Comparison of ENCODE assay signal across 15 cellular contexts in the genomic region with DNA sequence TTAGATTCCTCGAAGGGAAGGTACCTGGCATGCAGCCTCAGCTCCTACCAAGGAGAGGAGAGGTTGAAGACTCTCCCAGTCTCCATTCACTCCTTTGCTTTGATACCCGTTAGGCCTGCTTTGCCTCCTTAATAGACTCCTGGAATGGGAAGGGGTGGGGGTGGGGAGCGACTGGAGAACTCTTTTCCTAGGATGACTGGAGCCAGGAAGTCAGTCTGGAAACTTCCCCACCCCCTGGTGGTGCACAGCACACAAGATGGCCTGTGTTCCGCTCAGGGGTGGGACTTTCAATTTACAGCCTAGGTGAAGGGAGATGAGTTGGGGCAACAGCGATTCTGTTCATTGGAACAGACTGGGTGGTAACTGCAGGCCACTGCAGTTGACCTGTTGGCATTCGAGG. TPM values are rescaled to one million over a fixed set of nuclear protein-coding genes. Genes with fewer than 3 reads are reported as not detected.
A peak's percentile ranks its signal among the peaks of the same experiment; 100 is the strongest.
DNase-seq lines count a peak whose midpoint lies in the region; ATAC-seq and TF ChIP-seq lines count a peak whose summit lies in the region.
"Had no signal": no experiment of that assay in that cellular context is flagged by ENCODE, and none has a peak within 500 bp of the region (broad histone marks: within the 10 kb centered on the region; RNA-seq: fewer than 3 reads in every experiment).

No MANE protein-coding gene starts in this region.

- TF ChIP-seq CTCF in BJ (IDR thresholded peaks at IDR 0.05; ENCODE audit: insufficient read depth, low read depth, low read length) (peak; percentile 19), WTC11 (IDR thresholded peaks at IDR 0.05) (peak; percentile 41)

- POLR2A ChIA-PET in BJ (lab: Charles Lee), result no interaction called here
- POLR2A ChIA-PET in WTC11 (lab: Charles Lee), result no interaction called here

- H3K4me3 ChIP-seq in BJ (ENCODE audit: low read depth, low read length) (no peak overlapping the region), HAP-1 (no peak overlapping the region)
- H3K4me3 ChIP-seq: upper lobe of left lung had no signal

- H3K4me1 Mint-ChIP-seq in WTC11, result peaks cover 10% of the 10 kb centered on the region
- H3K4me1 Mint-ChIP-seq: activated CD4-positive, alpha-beta T cell treated with anti-CD3 and anti-CD28 coated beads, Interleukin-2, amount 10 ng/mL, durations not matched to agents 7 days and 5 days had no signal

- H3K4me1 ChIP-seq in HAP-1, result no peaks in the 10 kb centered on the region
- H3K4me1 ChIP-seq: parathyroid adenoma had no signal

- H3K4me3 Mint-ChIP-seq in WTC11, result no peak overlapping the region
- H3K4me3 Mint-ChIP-seq: activated CD4-positive, alpha-beta T cell treated with anti-CD3 and anti-CD28 coated beads, Interleukin-2, amount 10 ng/mL, durations not matched to agents 7 days and 5 days had no signal

- H3K36me3 Mint-ChIP-seq in WTC11, result peaks cover 8% of the 10 kb centered on the region
- H3K36me3 Mint-ChIP-seq: activated naive CD4-positive, alpha-beta T cell treated with anti-CD3 and anti-CD28 coated beads, Interleukin-2, amount 50 U/mL, for 72 hours had no signal

- no peak for DNase-seq in BJ (ENCODE audit: low read depth)
- peak; percentile 47 to 75 for DNase-seq in HAP-1 (ENCODE audit: low spot score in 2 of 2)
- peak; percentile 80 for DNase-seq in WTC11 (ENCODE audit: low spot score)
- peak; percentile 49 for DNase-seq in left kidney (ENCODE audit: low read depth, low spot score)
- no peak for DNase-seq in COLO668 (lab: John Stamatoyannopoulos, UW; ENCODE audit: unreplicated experiment)
- DNase-seq in NCI-H748 (lab: John Stamatoyannopoulos, UW; ENCODE audit: unreplicated experiment), result no peak
- DNase-seq: activated CD4-positive, alpha-beta T cell treated with anti-CD3 and anti-CD28 coated beads, Interleukin-2, amount 10 ng/mL, durations not matched to agents 7 days and 5 days; left cardiac atrium; NCI-H1105; upper lobe of left lung had no signal

- H3K27me3 ChIP-seq in BJ (ENCODE audit: control insufficient read depth, insufficient read depth, low read length), result no peaks in the 10 kb centered on the region
- no peaks in the 10 kb centered on the region for H3K27me3 ChIP-seq in HAP-1 (ENCODE audit: low read depth)
- H3K27me3 ChIP-seq: upper lobe of left lung had no signal

- no peaks in the 10 kb centered on the region for H3K9me3 Mint-ChIP-seq in WTC11
- H3K9me3 Mint-ChIP-seq: activated CD4-positive, alpha-beta T cell treated with anti-CD3 and anti-CD28 coated beads, Interleukin-2, amount 10 ng/mL, durations not matched to agents 7 days and 5 days; activated naive CD4-positive, alpha-beta T cell treated with anti-CD3 and anti-CD28 coated beads, Interleukin-2, amount 50 U/mL, for 72 hours had no signal

- ATAC-seq in WTC11 (peak; percentile 87), GM21723 (IDR thresholded peaks at IDR 0.05; ENCODE audit: unreplicated experiment) (no peak), HG03196 (IDR thresholded peaks at IDR 0.05; ENCODE audit: unreplicated experiment) (no peak)
- ATAC-seq: activated naive CD4-positive, alpha-beta T cell treated with anti-CD3 and anti-CD28 coated beads, Interleukin-2, amount 50 U/mL, for 72 hours; esophagus mucosa; left cardiac atrium had no signal

- no peaks in the 10 kb centered on the region for H3K9me3 ChIP-seq in HAP-1
- H3K9me3 ChIP-seq: upper lobe of left lung had no signal

- in situ Hi-C loops in HAP-1 (cut with MboI; ENCODE audit: low sequenced_read_pairs), result no loop called here

- no peaks in the 10 kb centered on the region for H3K27me3 Mint-ChIP-seq in WTC11 (ENCODE audit: low read depth)
- H3K27me3 Mint-ChIP-seq: activated CD4-positive, alpha-beta T cell treated with anti-CD3 and anti-CD28 coated beads, Interleukin-2, amount 10 ng/mL, durations not matched to agents 7 days and 5 days had no signal

- H3K36me3 ChIP-seq in BJ (ENCODE audit: control insufficient read depth, insufficient read depth, low read length) (peaks cover 8% of the 10 kb centered on the region), HAP-1 (replicated peaks) (peaks cover 20% of the 10 kb centered on the region)

- peak overlapping the region; percentile 87 for H3K27ac Mint-ChIP-seq in WTC11
- H3K27ac Mint-ChIP-seq: activated CD4-positive, alpha-beta T cell treated with anti-CD3 and anti-CD28 coated beads, Interleukin-2, amount 10 ng/mL, durations not matched to agents 7 days and 5 days had no signal

- CTCF ChIA-PET in BJ (lab: Yijun Ruan, JAX) (no interaction called here), WTC11 (lab: Charles Lee) (interaction anchor here (0.5 to 1.0 kb wide), 6 partner anchors 10 to 594 kb away, joined by 3 to 5 read pairs (median 4); no protein-coding TSS in a partner anchor)

TF ChIP-seq in WTC11, 78 proteins besides CTCF, POLR2A, EP300 and RAD21:
- no peak for TF ChIP-seq KAT7 (CRISPR knock-in tag; IDR thresholded peaks at IDR 0.05; ENCODE audit: borderline replicate concordance)
- TF ChIP-seq ETV6 (CRISPR knock-in tag; IDR thresholded peaks at IDR 0.05), result 0 out of 2 replicates have a peak, but pooled peaks have one; percentile 53

RNA-seq across cellular contexts. Expression of a gene that starts 21.4 kb away (rescaled TPM):
- 0.12 and 0.16 TPM in 2 replicates for polyA plus RNA-seq in BJ (2011; rRNA removed)
- polyA minus RNA-seq in BJ (2011; rRNA and poly(A)+ RNA removed), result not detected in 2 replicates
- total RNA-seq in WTC11 (2021), result not detected in 3 replicates
- total RNA-seq: esophagus mucosa had no signal

RNA-seq across cellular contexts. Expression of a gene that starts 34.5 kb away (rescaled TPM):
- polyA plus RNA-seq in BJ (2011; rRNA removed), result 221 and 272 TPM in 2 replicates
- 26.3 and 36.5 TPM in 2 replicates for polyA minus RNA-seq in BJ (2011; rRNA and poly(A)+ RNA removed)
- 48.1 to 50.2 TPM (median 49.7 TPM) in 3 replicates for total RNA-seq in WTC11 (2021)

RNA-seq across cellular contexts. Expression of a gene that starts 56.7 kb away (rescaled TPM):
- polyA plus RNA-seq in BJ (2011; rRNA removed), result not detected in 2 replicates
- polyA minus RNA-seq in BJ (2011; rRNA and poly(A)+ RNA removed), result not detected in 2 replicates
- total RNA-seq in WTC11 (2021), result not detected in 3 replicates
- total RNA-seq: activated CD4-positive, alpha-beta T cell treated with anti-CD3 and anti-CD28 coated beads, Interleukin-2, amount 10 ng/mL, durations not matched to agents 7 days and 5 days; activated naive CD4-positive, alpha-beta T cell treated with anti-CD3 and anti-CD28 coated beads, Interleukin-2, amount 50 U/mL, for 72 hours; esophagus mucosa; left cardiac atrium; upper lobe of left lung had no signal

Comparison
In these comparisons a context has a peak if more than half of its experiments do, and no peak if none do; other contexts are left out.
1. DNase-seq: peak in HAP-1 (2 of 2), WTC11 (single experiment) and left kidney (single experiment); none in BJ (single experiment), COLO668 (single experiment) and NCI-H748 (single experiment).